In genomic region chr2:241443486-241444223, GRCh38 we compare ENCODE assay signal across 8 cellular contexts.
DNase-seq lines count a peak whose midpoint lies in the region; ATAC-seq, FAIRE-seq and TF ChIP-seq lines count a peak whose summit lies in the region.

No MANE protein-coding gene starts in this region.

- intact Hi-C loops in GM12878 (cut with micrococcal nuclease; ENCODE audit: unreplicated experiment), result no loop called here
- intact Hi-C loops in uterus (cut with DNase I; ENCODE audit: low total_unique reads), result no loop called here

- H4K20me1 ChIP-seq in GM12878 (ENCODE audit: control insufficient read depth, insufficient read depth), result peaks cover 7% of the 10 kb centered on the region

- H2AFZ ChIP-seq in GM12878 (ENCODE audit: control insufficient read depth, low read depth, low read length), result no peak overlapping the region

- TF ChIP-seq POLR2A in GM12891 (IDR thresholded peaks at IDR 0.05; ENCODE audit: low read depth, low read length) (no peak), GM12878 (IDR thresholded peaks at IDR 0.05; ENCODE audit: low read depth, low read length) (no peak), uterus (IDR thresholded peaks at IDR 0.05) (no peak)

- SMC1A ChIA-PET in GM12878 (lab: Charles Lee; ENCODE audit: uncharacterized antibody, unreplicated experiment), result interaction anchor here (1.0 to 2.1 kb wide), 4 partner anchors 8 to 72 kb away, joined by 3 to 8 read pairs (median 3); no protein-coding TSS in a partner anchor

- DNase-seq in GM12891 (ENCODE audit: insufficient read length, low spot score), result no peak
- peak; percentile 86 for DNase-seq in KG1 (lab: John Stamatoyannopoulos, UW)
- peak; percentile 69 for DNase-seq in UCSD-AML1 (lab: John Stamatoyannopoulos, UW; ENCODE audit: unreplicated experiment)
- DNase-seq in GM12878 (ENCODE audit: low read depth, low spot score), result peak; percentile 83
- peak; percentile 93 for DNase-seq in stimulated activated CD4-positive, alpha-beta T cell treated with anti-CD3 and anti-CD28 coated beads, Interleukin-1b, Interleukin-23, amount 100 ng/mL, for 48 hours
- no peak for DNase-seq in uterus
- no peak for DNase-seq in retina

- no peak for TF ChIP-seq CTCF in GM12878 (IDR thresholded peaks at IDR 0.05 in 2 of 3, conservative IDR thresholded peaks at IDR 0.05 in 1 of 3; ENCODE audit: control insufficient read depth in 2 of 3, extremely low read depth in 1 of 3, insufficient read depth in 1 of 3, low read depth in 3 of 3, low read length in 3 of 3)
- no peak for TF ChIP-seq CTCF in uterus (IDR thresholded peaks at IDR 0.05)

- peak; percentile 96 for FAIRE-seq in GM12891 (lab: Jason Lieb, UNC)
- peak; percentile 99 for FAIRE-seq in GM12878 (lab: Jason Lieb, UNC)

- BruUV-seq in GM12878 (replicated peaks; lab: Mats Ljungman, UMichigan), result no TSS peak

- H3K27ac ChIP-seq in GM12878 (ENCODE audit: control insufficient read depth, insufficient read depth) (no peak overlapping the region), uterus (no peak overlapping the region)

- 47% methylated on average over 6 of the region's 6 CpGs for WGBS in GM12878 (ENCODE audit: insufficient coverage, insufficient replicate concordance, low lambda C conversion rate, missing lambda C conversion rate)

- no peaks in the 10 kb centered on the region for H3K79me2 ChIP-seq in GM12878 (ENCODE audit: control insufficient read depth, insufficient read depth, low read length)

- H3K27me3 ChIP-seq in GM12878 (replicated peaks in 1 of 2; ENCODE audit: control insufficient read depth in 2 of 2, insufficient read depth in 2 of 2, low read length in 1 of 2) (no peaks in the 10 kb centered on the region), uterus (no peaks in the 10 kb centered on the region)

- 0 out of 4 replicates have a peak, but pooled peaks of 1 of the 2 experiments have one; percentile 11 for TF ChIP-seq EP300 in GM12878 (IDR thresholded peaks at IDR 0.05; ENCODE audit: borderline replicate concordance in 1 of 2, control insufficient read depth in 1 of 2, low read depth in 2 of 2, low read length in 2 of 2)

- H3K9ac ChIP-seq in GM12878 (ENCODE audit: control insufficient read depth, insufficient read depth, low read length), result no peak overlapping the region

- peak overlapping the region; percentile 46; the same call in 1 of the 2 replicates for H3K4me2 ChIP-seq in GM12878 (ENCODE audit: control insufficient read depth, insufficient read depth)

- H3K36me3 ChIP-seq in GM12878 (ENCODE audit: control insufficient read depth in 2 of 2, insufficient read depth in 2 of 2, low read length in 1 of 2), result peaks cover 4 to 14% of the 10 kb centered on the region in 2 experiments; a peak in 3 of 4 replicates
- no peaks in the 10 kb centered on the region for H3K36me3 ChIP-seq in uterus

- RAD21 ChIA-PET in GM12878 (lab: Charles Lee; ENCODE audit: unreplicated experiment), result interaction anchor here (1.1 kb wide), 1 partner anchor 86 kb away, joined by 5 read pairs; no protein-coding TSS in a partner anchor

- POLR2A ChIA-PET in GM12878 (lab: Charles Lee), result no interaction called here

- ATAC-seq in GM12878 (peak; percentile 89), HG02938 (IDR thresholded peaks at IDR 0.05; ENCODE audit: unreplicated experiment) (no peak)

- H3K4me3 ChIP-seq in GM12878, result no peak overlapping the region
- no peak overlapping the region for H3K4me3 ChIP-seq in uterus

- no peak for TF ChIP-seq RAD21 in GM12878 (IDR thresholded peaks at IDR 0.05; ENCODE audit: insufficient read depth, low read depth, low read length)

- H3K4me1 ChIP-seq in GM12878 (ENCODE audit: control insufficient read depth, insufficient read depth, low read length) (peaks cover 23% of the 10 kb centered on the region), uterus (no peaks in the 10 kb centered on the region)

- in situ Hi-C loops in GM12878 (cut with MboI), result no loop called here

- CTCF ChIA-PET in GM12878 (lab: Yijun Ruan, JAX), result interaction anchor here (1.3 kb wide), 1 partner anchor 72 kb away, joined by 3 read pairs; no protein-coding TSS in a partner anchor

- no peaks in the 10 kb centered on the region for H3K9me3 ChIP-seq in GM12878 (replicated peaks; ENCODE audit: control insufficient read depth, insufficient read depth, low read length)
- no peaks in the 10 kb centered on the region for H3K9me3 ChIP-seq in uterus

TF ChIP-seq in GM12891, 5 proteins besides CTCF, POLR2A, EP300 and RAD21:
- TF ChIP-seq SPI1 (IDR thresholded peaks at IDR 0.05; ENCODE audit: low read depth, low read length), result 0 out of 2 replicates have a peak, but pooled peaks have one; percentile 8
- no peak for TF ChIP-seq POU2F2 (IDR thresholded peaks at IDR 0.05; ENCODE audit: low read depth, low read length)
- TF ChIP-seq POLR2AphosphoS5 (IDR thresholded peaks at IDR 0.05; ENCODE audit: low read depth, low read length), result 0 out of 2 replicates have a peak, but pooled peaks have one; percentile 34
TF ChIP-seq in GM12891: peak in this region for 2.

TF ChIP-seq in GM12878, 131 proteins besides CTCF, POLR2A, EP300 and RAD21 (continues in another document):
- TF ChIP-seq TARDBP (IDR thresholded peaks at IDR 0.05; ENCODE audit: borderline replicate concordance) (no peak), SMAD5 (IDR thresholded peaks at IDR 0.05; ENCODE audit: low read depth) (no peak), CHD1 (IDR thresholded peaks at IDR 0.05; ENCODE audit: low read depth, low read length) (no peak), ZNF687 (IDR thresholded peaks at IDR 0.05) (peak; percentile 32; the same call in 1 of the 2 replicates), SKIL (IDR thresholded peaks at IDR 0.05; ENCODE audit: low read depth, poor library complexity, severe bottlenecking) (peak; percentile 89), ETV6 (conservative IDR thresholded peaks at IDR 0.05 in 1 of 2, IDR thresholded peaks at IDR 0.05 in 1 of 2; ENCODE audit: borderline replicate concordance in 1 of 2, low read depth in 1 of 2) (peak in 1 of 2 experiments; percentile 48; a peak in 1 of 4 replicates), SIX5 (IDR thresholded peaks at IDR 0.05; ENCODE audit: low read depth, low read length, severe bottlenecking) (no peak), TCF7 (IDR thresholded peaks at IDR 0.05; ENCODE audit: borderline replicate concordance) (peak; percentile 84), JUNB (IDR thresholded peaks at IDR 0.05) (peak; percentile 39), EZH2 (IDR thresholded peaks at IDR 0.05; ENCODE audit: borderline replicate concordance, control insufficient read depth, low read depth, low read length) (no peak), CBFB (IDR thresholded peaks at IDR 0.05; ENCODE audit: low read depth) (peak; percentile 97), RAD51 (IDR thresholded peaks at IDR 0.05) (peak; percentile 66; the same call in 1 of the 2 replicates), BCL3 (IDR thresholded peaks at IDR 0.05; ENCODE audit: borderline replicate concordance, insufficient read depth, low read depth, low read length, poor library complexity, severe bottlenecking) (peak; percentile 45)

Comparison
In these comparisons a context has a peak if more than half of its experiments do, and no peak if none do; other contexts are left out.
1. DNase-seq: peak in KG1 (single experiment), UCSD-AML1 (single experiment), GM12878 (single experiment) and stimulated activated CD4-positive, alpha-beta T cell treated with anti-CD3 and anti-CD28 coated beads, Interleukin-1b, Interleukin-23, amount 100 ng/mL, for 48 hours (single experiment); none in GM12891 (single experiment), uterus (0 of 2) and retina (single experiment).